Comparison of ENCODE assay signal across 1 cellular context in genomic region chr12:67773896-67774295, GRCh38.
TF ChIP-seq lines count a peak whose summit lies in the region.

No MANE protein-coding gene starts in this region.

TF ChIP-seq in GM23338, 12 proteins besides CTCF, POLR2A, EP300 and RAD21 (continued from another document):
- TF ChIP-seq ZNF462 (CRISPR knock-in tag; IDR thresholded peaks at IDR 0.05) (no peak), POLR2AphosphoS5 (IDR thresholded peaks at IDR 0.05; ENCODE audit: low read depth) (no peak), ZNF331 (CRISPR knock-in tag; IDR thresholded peaks at IDR 0.05; ENCODE audit: low read depth) (no peak), CREB1 (CRISPR knock-in tag; IDR thresholded peaks at IDR 0.05; ENCODE audit: low read depth) (no peak), EZH2 (IDR thresholded peaks at IDR 0.05; ENCODE audit: low read depth, unreplicated experiment) (no peak)
